ENCODE assay signal across 8 cellular contexts in genomic region chr22:41197808-41198585, GRCh38. TPM values are rescaled to one million over a fixed set of nuclear protein-coding genes. Genes with fewer than 3 reads are reported as not detected.
DNase-seq lines count a peak whose midpoint lies in the region; ATAC-seq and TF ChIP-seq lines count a peak whose summit lies in the region.

No MANE protein-coding gene starts in this region.

- DNase-seq in DMS79 (lab: John Stamatoyannopoulos, UW) (peak; percentile 1), OCI-M1 (lab: John Stamatoyannopoulos, UW) (peak; percentile 34), right atrium auricular region (ENCODE audit: low spot score) (no peak), OCI-M2 (lab: John Stamatoyannopoulos, UW; ENCODE audit: unreplicated experiment) (no peak), NCI-H1092 treated with DMSO at 0.1 percent for 48 hours (lab: John Stamatoyannopoulos, UW) (no peak)
- peak; percentile 66 for DNase-seq in activated naive CD4-positive, alpha-beta T cell treated with Interleukin-2 at 50 U/mL for 16 hours

- H3K4me1 ChIP-seq in right atrium auricular region (peaks cover 0 to 18% of the 10 kb centered on the region in 2 donors), skeletal muscle tissue (ENCODE audit: control insufficient read depth in 3 of 3, insufficient read depth in 3 of 3, low read length in 3 of 3) (peaks cover 14 to 16% (median 14%) of the 10 kb centered on the region in 3 donors)

- peak overlapping the region; percentile 25 to 69 for H3K27ac ChIP-seq in right atrium auricular region
- H3K27ac ChIP-seq in skeletal muscle tissue (ENCODE audit: low read depth, low read length): no peak overlapping the region

- peak overlapping the region; percentile 59 to 72 (median 70) for H3K9ac ChIP-seq in skeletal muscle tissue (ENCODE audit: low read depth in 1 of 3, low read length in 3 of 3)

- peak in 1 of 2 donors; percentile 16 for TF ChIP-seq CTCF in right atrium auricular region (IDR thresholded peaks at IDR 0.05)

- H3K36me3 ChIP-seq in right atrium auricular region (no peaks in the 10 kb centered on the region), skeletal muscle tissue (ENCODE audit: control insufficient read depth in 3 of 3, insufficient read depth in 3 of 3, low read length in 3 of 3) (no peaks in the 10 kb centered on the region)

- H3K9me3 ChIP-seq in right atrium auricular region (no peaks in the 10 kb centered on the region), skeletal muscle tissue (ENCODE audit: control insufficient read depth in 3 of 3, low read length in 3 of 3) (no peaks in the 10 kb centered on the region)

- H3K27me3 ChIP-seq in right atrium auricular region (no peaks in the 10 kb centered on the region), skeletal muscle tissue (ENCODE audit: control insufficient read depth in 3 of 3, insufficient read depth in 3 of 3, low read length in 3 of 3) (peaks cover 0 to 2% (median 0%) of the 10 kb centered on the region in 3 donors)

- peak; percentile 27 for ATAC-seq in HG02840 (IDR thresholded peaks at IDR 0.05; ENCODE audit: low FRiP score, unreplicated experiment)

- H3K4me3 ChIP-seq in right atrium auricular region (peak overlapping the region; percentile 61 to 83), skeletal muscle tissue (ENCODE audit: low read length in 3 of 3) (peak overlapping the region; percentile 83 to 96 (median 94))

RNA-seq across cellular contexts. Expression of gene L3MBTL2, which starts 7.1 kb away (rescaled TPM):
- total RNA-seq in right atrium auricular region (10 to 100 TPM in 1 of 2 donors, 1 to 10 TPM in 1; 9.0 to 14.6 TPM), skeletal muscle tissue (9.4 TPM)

RNA-seq across cellular contexts. Expression of gene CHADL, which starts 42.7 kb away (rescaled TPM):
- total RNA-seq in right atrium auricular region (10 to 100 TPM in 1 of 2 donors, 1 to 10 TPM in 1; 8.3 to 16.1 TPM), skeletal muscle tissue (2.1 TPM)

Comparison
In these comparisons a context has a peak if more than half of its experiments do, and no peak if none do; other contexts are left out.
1. DNase-seq: peak in DMS79 (single experiment), OCI-M1 (single experiment) and activated naive CD4-positive, alpha-beta T cell treated with Interleukin-2 at 50 U/mL for 16 hours (single experiment); none in right atrium auricular region (single experiment), OCI-M2 (single experiment) and NCI-H1092 treated with DMSO at 0.1 percent for 48 hours (single experiment).